ENCODE assay signal across 30 cellular contexts in the genomic region with DNA sequence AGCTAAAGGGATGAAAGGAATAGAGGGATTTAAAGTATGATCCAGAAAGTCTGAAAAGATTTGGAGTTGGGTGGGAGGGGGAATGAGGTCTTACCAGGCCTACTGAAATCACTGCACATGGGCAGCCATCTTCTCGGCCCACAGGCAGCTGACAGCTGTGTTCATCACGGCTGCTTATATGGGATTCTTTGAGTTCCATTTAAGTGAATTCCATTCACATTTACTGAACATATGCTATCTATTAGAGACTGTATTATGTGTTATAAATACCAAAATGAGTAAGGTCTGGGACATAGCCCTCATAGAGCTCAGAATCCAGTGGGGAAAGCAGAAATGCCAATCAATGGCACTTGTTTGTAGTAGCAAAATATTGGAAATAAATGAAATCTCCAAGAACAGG.
"Had no signal": no experiment of that assay in that cellular context is flagged by ENCODE, and none has a peak within 500 bp of the region (broad histone marks: within the 10 kb centered on the region; RNA-seq: fewer than 3 reads in every experiment).

No MANE protein-coding gene starts in this region.

- H3K27ac ChIP-seq: dorsolateral prefrontal cortex, epithelial cell of prostate, heart right ventricle, left lung, neural progenitor cell, parathyroid adenoma, right lobe of liver, stomach, thyroid gland, vagina had no signal

- H3K36me3 Mint-ChIP-seq: mesothelial cell of epicardium; naive thymus-derived CD4-positive, alpha-beta T cell; neural progenitor cell; stimulated activated effector memory CD8-positive, alpha-beta T cell treated with anti-CD3 and anti-CD28 coated beads, Interleukin-12 subunit alpha, Interleukin-12 subunit beta, amount 100 ng/mL, for 72 hours had no signal

- H3K9me3 Mint-ChIP-seq: mesothelial cell of epicardium had no signal

- H2AFZ ChIP-seq: neural progenitor cell, parathyroid adenoma had no signal

- H3K9me3 ChIP-seq: heart right ventricle, left lung, mucosa of descending colon, right lobe of liver, stomach, thyroid gland, vagina had no signal

- H3K4me1 Mint-ChIP-seq: mesothelial cell of epicardium; stimulated activated effector memory CD8-positive, alpha-beta T cell treated with anti-CD3 and anti-CD28 coated beads, Interleukin-12 subunit alpha, Interleukin-12 subunit beta, amount 100 ng/mL, for 72 hours had no signal

- H3K36me3 ChIP-seq: heart right ventricle, left lung, neural progenitor cell, right lobe of liver, stomach, thyroid gland, vagina had no signal

- H3K4me3 ChIP-seq: dorsolateral prefrontal cortex, heart right ventricle, left lung, mucosa of descending colon, neural progenitor cell, right lobe of liver, smooth muscle cell, stomach, thyroid gland, vagina had no signal

- DNase-seq: dorsolateral prefrontal cortex; effector CD4-positive, alpha-beta T cell; foreskin melanocyte; glutamatergic neuron; heart right ventricle; hippocampal formation; left cardiac atrium; left lung; mesenchymal stem cell; mucosa of descending colon; naive thymus-derived CD4-positive, alpha-beta T cell; right lobe of liver; stimulated activated CD4-positive, alpha-beta T cell treated with anti-CD3 and anti-CD28 coated beads, Interleukin-12 subunit alpha, Interleukin-12 subunit beta, amount 100 ng/mL, for 4 hours; stimulated activated CD4-positive, alpha-beta T cell treated with anti-CD3 and anti-CD28 coated beads, Interleukin-2, amount 100 ng/mL, for 24 hours; stimulated activated CD4-positive, alpha-beta T cell treated with anti-CD3 and anti-CD28 coated beads, Interleukin-4, amount 100 ng/mL, for 24 hours; stimulated activated naive CD4-positive, alpha-beta T cell treated with Interleukin-2 at 50 U/mL for 16 hours; stomach; thyroid gland; trophoblast cell had no signal

- FAIRE-seq: islet of Langerhans had no signal

- H3K9ac ChIP-seq: neural progenitor cell, parathyroid adenoma had no signal

- H3K27me3 Mint-ChIP-seq: progenitor cell of endocrine pancreas had no signal

- H3K27ac Mint-ChIP-seq: mesothelial cell of epicardium; naive thymus-derived CD4-positive, alpha-beta T cell; nephron; neural progenitor cell; progenitor cell of endocrine pancreas; stimulated activated effector memory CD8-positive, alpha-beta T cell treated with anti-CD3 and anti-CD28 coated beads, Interleukin-12 subunit alpha, Interleukin-12 subunit beta, amount 100 ng/mL, for 72 hours had no signal

- ATAC-seq: esophagus mucosa; heart right ventricle; left cardiac atrium; left lung; mucosa of descending colon; naive thymus-derived CD4-positive, alpha-beta T cell; right lobe of liver; stimulated activated effector memory CD8-positive, alpha-beta T cell treated with anti-CD3 and anti-CD28 coated beads, Interleukin-12 subunit alpha, Interleukin-12 subunit beta, amount 100 ng/mL, for 72 hours had no signal

- H3K27me3 ChIP-seq: neural progenitor cell, right lobe of liver, stomach, thyroid gland, vagina had no signal

- H3K4me3 Mint-ChIP-seq: mesothelial cell of epicardium; naive thymus-derived CD4-positive, alpha-beta T cell; nephron; neural progenitor cell; stimulated activated effector memory CD8-positive, alpha-beta T cell treated with anti-CD3 and anti-CD28 coated beads, Interleukin-12 subunit alpha, Interleukin-12 subunit beta, amount 100 ng/mL, for 72 hours had no signal

- H3K79me2 ChIP-seq: parathyroid adenoma had no signal

- H3K4me1 ChIP-seq: heart right ventricle, left lung, neural progenitor cell, parathyroid adenoma, right lobe of liver, stomach, thyroid gland, vagina had no signal

- H3K4me2 ChIP-seq: neural progenitor cell, smooth muscle cell had no signal
